Comparison of ENCODE assay signal across 1 cellular context in the genomic region with DNA sequence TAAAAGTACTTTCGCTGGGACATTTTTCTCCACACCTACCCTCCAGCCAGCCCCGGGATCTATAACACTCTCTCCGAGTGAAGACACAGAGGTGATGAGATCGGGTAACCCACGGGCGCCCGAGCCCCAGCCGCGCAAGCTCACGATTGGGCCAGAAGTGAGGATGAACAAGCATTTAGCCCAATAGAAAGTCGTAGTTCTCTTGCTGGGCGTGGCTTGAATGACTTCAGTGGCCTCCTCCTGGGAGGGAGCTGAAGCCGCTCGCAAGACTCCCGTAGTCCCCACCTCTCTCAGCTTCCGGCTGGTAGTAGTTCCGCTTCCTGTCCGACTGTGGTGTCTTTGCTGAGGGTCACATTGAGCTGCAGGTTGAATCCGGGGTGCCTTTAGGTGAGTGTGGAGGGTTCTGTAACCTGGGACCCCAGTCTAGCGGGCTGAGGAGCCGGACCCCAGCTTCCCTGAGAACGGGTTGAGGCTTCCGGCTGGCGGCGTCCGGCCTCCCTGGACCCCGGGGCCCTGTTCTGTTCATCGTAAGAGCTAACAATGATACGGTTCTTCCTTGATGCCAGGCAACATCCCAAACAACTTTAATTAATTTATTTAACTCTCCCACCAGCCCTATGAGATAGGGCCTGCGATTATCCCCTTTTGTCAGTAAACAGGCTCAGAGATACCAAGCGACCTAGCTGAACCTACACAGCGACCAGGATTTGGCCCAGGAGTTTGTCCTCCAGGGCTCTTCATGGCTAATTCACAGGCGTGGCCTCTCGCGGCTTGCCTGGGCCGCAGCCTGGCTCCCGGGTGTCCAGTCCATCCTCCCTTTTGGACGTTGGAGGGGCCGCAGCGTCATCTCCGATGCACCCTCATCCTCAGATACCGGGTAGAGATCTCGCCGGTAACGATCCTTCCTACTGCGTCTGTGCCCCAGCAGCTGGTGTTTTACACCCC.
TF ChIP-seq lines count a peak whose summit lies in the region.

A gene with protein sequence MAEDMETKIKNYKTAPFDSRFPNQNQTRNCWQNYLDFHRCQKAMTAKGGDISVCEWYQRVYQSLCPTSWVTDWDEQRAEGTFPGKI (plus strand): TSS at position 307 of the 945 bp plus-strand sequence. CDS start 2,921 bp downstream, outside the sequence.

TF ChIP-seq in HepG2, 621 proteins besides CTCF, POLR2A, EP300 and RAD21 (continued from another document and continues in another):
- TF ChIP-seq, protein P1, sequence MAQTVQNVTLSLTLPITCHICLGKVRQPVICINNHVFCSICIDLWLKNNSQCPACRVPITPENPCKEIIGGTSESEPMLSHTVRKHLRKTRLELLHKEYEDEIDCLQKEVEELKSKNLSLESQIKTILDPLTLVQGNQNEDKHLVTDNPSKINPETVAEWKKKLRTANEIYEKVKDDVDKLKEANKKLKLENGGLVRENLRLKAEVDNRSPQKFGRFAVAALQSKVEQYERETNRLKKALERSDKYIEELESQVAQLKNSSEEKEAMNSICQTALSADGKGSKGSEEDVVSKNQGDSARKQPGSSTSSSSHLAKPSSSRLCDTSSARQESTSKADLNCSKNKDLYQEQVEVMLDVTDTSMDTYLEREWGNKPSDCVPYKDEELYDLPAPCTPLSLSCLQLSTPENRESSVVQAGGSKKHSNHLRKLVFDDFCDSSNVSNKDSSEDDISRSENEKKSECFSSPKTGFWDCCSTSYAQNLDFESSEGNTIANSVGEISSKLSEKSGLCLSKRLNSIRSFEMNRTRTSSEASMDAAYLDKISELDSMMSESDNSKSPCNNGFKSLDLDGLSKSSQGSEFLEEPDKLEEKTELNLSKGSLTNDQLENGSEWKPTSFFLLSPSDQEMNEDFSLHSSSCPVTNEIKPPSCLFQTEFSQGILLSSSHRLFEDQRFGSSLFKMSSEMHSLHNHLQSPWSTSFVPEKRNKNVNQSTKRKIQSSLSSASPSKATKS (CRISPR knock-in tag; IDR thresholded peaks at IDR 0.05) = no peak
- TF ChIP-seq, protein P2, sequence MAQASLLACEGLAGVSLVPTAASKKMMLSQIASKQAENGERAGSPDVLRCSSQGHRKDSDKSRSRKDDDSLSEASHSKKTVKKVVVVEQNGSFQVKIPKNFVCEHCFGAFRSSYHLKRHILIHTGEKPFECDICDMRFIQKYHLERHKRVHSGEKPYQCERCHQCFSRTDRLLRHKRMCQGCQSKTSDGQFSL (CRISPR knock-in tag; IDR thresholded peaks at IDR 0.05) = no peak
- TF ChIP-seq, protein P3, sequence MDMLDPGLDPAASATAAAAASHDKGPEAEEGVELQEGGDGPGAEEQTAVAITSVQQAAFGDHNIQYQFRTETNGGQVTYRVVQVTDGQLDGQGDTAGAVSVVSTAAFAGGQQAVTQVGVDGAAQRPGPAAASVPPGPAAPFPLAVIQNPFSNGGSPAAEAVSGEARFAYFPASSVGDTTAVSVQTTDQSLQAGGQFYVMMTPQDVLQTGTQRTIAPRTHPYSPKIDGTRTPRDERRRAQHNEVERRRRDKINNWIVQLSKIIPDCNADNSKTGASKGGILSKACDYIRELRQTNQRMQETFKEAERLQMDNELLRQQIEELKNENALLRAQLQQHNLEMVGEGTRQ (IDR thresholded peaks at IDR 0.05; ENCODE audit: low read depth, low read length) = no peak
- TF ChIP-seq, protein P3 (CRISPR knock-in tag; IDR thresholded peaks at IDR 0.05; ENCODE audit: borderline replicate concordance) = no peak
- TF ChIP-seq SAP130 (CRISPR knock-in tag; IDR thresholded peaks at IDR 0.05; ENCODE audit: low read depth) = peak; percentile 93
- peak; percentile 37; the same call in 1 of the 2 replicates for TF ChIP-seq SP5 (CRISPR knock-in tag; IDR thresholded peaks at IDR 0.05; ENCODE audit: borderline replicate concordance, low read depth)
- peak; percentile 92 for TF ChIP-seq GABPB1 (CRISPR knock-in tag; IDR thresholded peaks at IDR 0.05)
- TF ChIP-seq ZC3H4 (CRISPR knock-in tag; IDR thresholded peaks at IDR 0.05; ENCODE audit: borderline replicate concordance) = no peak
- TF ChIP-seq SKI (IDR thresholded peaks at IDR 0.05; ENCODE audit: partially characterized antibody) = no peak
- no peak for TF ChIP-seq ZNF331 (CRISPR knock-in tag; IDR thresholded peaks at IDR 0.05)
- TF ChIP-seq PCBP1 (IDR thresholded peaks at IDR 0.05; ENCODE audit: borderline replicate concordance, low read depth, low read length) = no peak
- no peak for TF ChIP-seq FOXA3 (CRISPR knock-in tag; IDR thresholded peaks at IDR 0.05)
- TF ChIP-seq POLR2G (IDR thresholded peaks at IDR 0.05; ENCODE audit: low read depth, low read length) = peak; percentile 86
- TF ChIP-seq SALL1 (CRISPR knock-in tag; IDR thresholded peaks at IDR 0.05) = peak; percentile 44; the same call in 1 of the 2 replicates
- no peak for TF ChIP-seq ZNF33A (CRISPR knock-in tag; IDR thresholded peaks at IDR 0.05; ENCODE audit: borderline replicate concordance)
- TF ChIP-seq, protein P4, sequence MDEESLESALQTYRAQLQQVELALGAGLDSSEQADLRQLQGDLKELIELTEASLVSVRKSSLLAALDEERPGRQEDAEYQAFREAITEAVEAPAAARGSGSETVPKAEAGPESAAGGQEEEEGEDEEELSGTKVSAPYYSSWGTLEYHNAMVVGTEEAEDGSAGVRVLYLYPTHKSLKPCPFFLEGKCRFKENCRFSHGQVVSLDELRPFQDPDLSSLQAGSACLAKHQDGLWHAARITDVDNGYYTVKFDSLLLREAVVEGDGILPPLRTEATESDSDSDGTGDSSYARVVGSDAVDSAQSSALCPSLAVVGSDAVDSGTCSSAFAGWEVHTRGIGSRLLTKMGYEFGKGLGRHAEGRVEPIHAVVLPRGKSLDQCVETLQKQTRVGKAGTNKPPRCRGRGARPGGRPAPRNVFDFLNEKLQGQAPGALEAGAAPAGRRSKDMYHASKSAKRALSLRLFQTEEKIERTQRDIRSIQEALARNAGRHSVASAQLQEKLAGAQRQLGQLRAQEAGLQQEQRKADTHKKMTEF (CRISPR knock-in tag; IDR thresholded peaks at IDR 0.05) = 0 out of 2 replicates have a peak, but pooled peaks have one; percentile 38
- TF ChIP-seq, protein P5, sequence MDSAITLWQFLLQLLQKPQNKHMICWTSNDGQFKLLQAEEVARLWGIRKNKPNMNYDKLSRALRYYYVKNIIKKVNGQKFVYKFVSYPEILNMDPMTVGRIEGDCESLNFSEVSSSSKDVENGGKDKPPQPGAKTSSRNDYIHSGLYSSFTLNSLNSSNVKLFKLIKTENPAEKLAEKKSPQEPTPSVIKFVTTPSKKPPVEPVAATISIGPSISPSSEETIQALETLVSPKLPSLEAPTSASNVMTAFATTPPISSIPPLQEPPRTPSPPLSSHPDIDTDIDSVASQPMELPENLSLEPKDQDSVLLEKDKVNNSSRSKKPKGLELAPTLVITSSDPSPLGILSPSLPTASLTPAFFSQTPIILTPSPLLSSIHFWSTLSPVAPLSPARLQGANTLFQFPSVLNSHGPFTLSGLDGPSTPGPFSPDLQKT (CRISPR knock-in tag; IDR thresholded peaks at IDR 0.05; ENCODE audit: borderline replicate concordance) = no peak
- TF ChIP-seq ZMYM4 (CRISPR knock-in tag; IDR thresholded peaks at IDR 0.05) = 0 out of 2 replicates have a peak, but pooled peaks have one; percentile 26
- TF ChIP-seq NFYB (CRISPR knock-in tag; IDR thresholded peaks at IDR 0.05) = peak; percentile 95
- TF ChIP-seq PAWR (CRISPR knock-in tag; IDR thresholded peaks at IDR 0.05; ENCODE audit: borderline replicate concordance) = no peak
- peak; percentile 63 for TF ChIP-seq CREM (IDR thresholded peaks at IDR 0.05)
- TF ChIP-seq CREM (CRISPR knock-in tag; IDR thresholded peaks at IDR 0.05) = no peak
- no peak for TF ChIP-seq POLR2AphosphoS2 (IDR thresholded peaks at IDR 0.05; ENCODE audit: low read depth, low read length)
- no peak for TF ChIP-seq RELA (CRISPR knock-in tag; IDR thresholded peaks at IDR 0.05)
- TF ChIP-seq, protein P6, sequence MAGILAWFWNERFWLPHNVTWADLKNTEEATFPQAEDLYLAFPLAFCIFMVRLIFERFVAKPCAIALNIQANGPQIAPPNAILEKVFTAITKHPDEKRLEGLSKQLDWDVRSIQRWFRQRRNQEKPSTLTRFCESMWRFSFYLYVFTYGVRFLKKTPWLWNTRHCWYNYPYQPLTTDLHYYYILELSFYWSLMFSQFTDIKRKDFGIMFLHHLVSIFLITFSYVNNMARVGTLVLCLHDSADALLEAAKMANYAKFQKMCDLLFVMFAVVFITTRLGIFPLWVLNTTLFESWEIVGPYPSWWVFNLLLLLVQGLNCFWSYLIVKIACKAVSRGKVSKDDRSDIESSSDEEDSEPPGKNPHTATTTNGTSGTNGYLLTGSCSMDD (CRISPR knock-in tag; IDR thresholded peaks at IDR 0.05) = no peak
- no peak for TF ChIP-seq ZNF598 (CRISPR knock-in tag; IDR thresholded peaks at IDR 0.05; ENCODE audit: borderline replicate concordance)
- TF ChIP-seq ZNF564 (CRISPR knock-in tag; IDR thresholded peaks at IDR 0.05) = no peak
- 0 out of 2 replicates have a peak, but pooled peaks have one; percentile 21 for TF ChIP-seq PITX1 (CRISPR knock-in tag; IDR thresholded peaks at IDR 0.05)
- TF ChIP-seq MYC (CRISPR knock-in tag; IDR thresholded peaks at IDR 0.05; ENCODE audit: borderline replicate concordance) = no peak
- TF ChIP-seq ZNF768 (CRISPR knock-in tag; IDR thresholded peaks at IDR 0.05) = peak; percentile 88
- TF ChIP-seq ZNF234 (CRISPR knock-in tag; conservative IDR thresholded peaks at IDR 0.05) = 0 out of 2 replicates have a peak, but pooled peaks have one; percentile 26
- no peak for TF ChIP-seq ZFYVE20 (CRISPR knock-in tag; IDR thresholded peaks at IDR 0.05; ENCODE audit: borderline replicate concordance, low read depth)
- TF ChIP-seq NFE2L1 (CRISPR knock-in tag; IDR thresholded peaks at IDR 0.05; ENCODE audit: borderline replicate concordance) = no peak
- peak; percentile 49; the same call in 1 of the 2 replicates for TF ChIP-seq REPIN1 (CRISPR knock-in tag; IDR thresholded peaks at IDR 0.05; ENCODE audit: borderline replicate concordance, low read depth)
- TF ChIP-seq, protein P7, sequence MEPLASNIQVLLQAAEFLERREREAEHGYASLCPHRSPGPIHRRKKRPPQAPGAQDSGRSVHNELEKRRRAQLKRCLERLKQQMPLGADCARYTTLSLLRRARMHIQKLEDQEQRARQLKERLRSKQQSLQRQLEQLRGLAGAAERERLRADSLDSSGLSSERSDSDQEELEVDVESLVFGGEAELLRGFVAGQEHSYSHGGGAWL (CRISPR knock-in tag; IDR thresholded peaks at IDR 0.05) = no peak
- TF ChIP-seq CHD2 (IDR thresholded peaks at IDR 0.05; ENCODE audit: low read depth, low read length) = no peak
- TF ChIP-seq ZNF260 (CRISPR knock-in tag; IDR thresholded peaks at IDR 0.05; ENCODE audit: borderline replicate concordance, low read depth) = no peak
- TF ChIP-seq, protein P8, sequence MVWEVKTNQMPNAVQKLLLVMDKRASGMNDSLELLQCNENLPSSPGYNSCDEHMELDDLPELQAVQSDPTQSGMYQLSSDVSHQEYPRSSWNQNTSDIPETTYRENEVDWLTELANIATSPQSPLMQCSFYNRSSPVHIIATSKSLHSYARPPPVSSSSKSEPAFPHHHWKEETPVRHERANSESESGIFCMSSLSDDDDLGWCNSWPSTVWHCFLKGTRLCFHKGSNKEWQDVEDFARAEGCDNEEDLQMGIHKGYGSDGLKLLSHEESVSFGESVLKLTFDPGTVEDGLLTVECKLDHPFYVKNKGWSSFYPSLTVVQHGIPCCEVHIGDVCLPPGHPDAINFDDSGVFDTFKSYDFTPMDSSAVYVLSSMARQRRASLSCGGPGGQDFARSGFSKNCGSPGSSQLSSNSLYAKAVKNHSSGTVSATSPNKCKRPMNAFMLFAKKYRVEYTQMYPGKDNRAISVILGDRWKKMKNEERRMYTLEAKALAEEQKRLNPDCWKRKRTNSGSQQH (CRISPR knock-in tag; IDR thresholded peaks at IDR 0.05; ENCODE audit: low read depth) = peak; percentile 64; the same call in 1 of the 2 replicates
- TF ChIP-seq, protein P9, sequence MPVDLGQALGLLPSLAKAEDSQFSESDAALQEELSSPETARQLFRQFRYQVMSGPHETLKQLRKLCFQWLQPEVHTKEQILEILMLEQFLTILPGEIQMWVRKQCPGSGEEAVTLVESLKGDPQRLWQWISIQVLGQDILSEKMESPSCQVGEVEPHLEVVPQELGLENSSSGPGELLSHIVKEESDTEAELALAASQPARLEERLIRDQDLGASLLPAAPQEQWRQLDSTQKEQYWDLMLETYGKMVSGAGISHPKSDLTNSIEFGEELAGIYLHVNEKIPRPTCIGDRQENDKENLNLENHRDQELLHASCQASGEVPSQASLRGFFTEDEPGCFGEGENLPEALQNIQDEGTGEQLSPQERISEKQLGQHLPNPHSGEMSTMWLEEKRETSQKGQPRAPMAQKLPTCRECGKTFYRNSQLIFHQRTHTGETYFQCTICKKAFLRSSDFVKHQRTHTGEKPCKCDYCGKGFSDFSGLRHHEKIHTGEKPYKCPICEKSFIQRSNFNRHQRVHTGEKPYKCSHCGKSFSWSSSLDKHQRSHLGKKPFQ (CRISPR knock-in tag; IDR thresholded peaks at IDR 0.05; ENCODE audit: insufficient replicate concordance) = no peak
- TF ChIP-seq CENPT (CRISPR knock-in tag; IDR thresholded peaks at IDR 0.05; ENCODE audit: low read depth) = no peak
- TF ChIP-seq HNRNPH1 (optimal IDR thresholded peaks at IDR 0.05; ENCODE audit: low read depth, low read length) = no peak
- TF ChIP-seq, protein P10, sequence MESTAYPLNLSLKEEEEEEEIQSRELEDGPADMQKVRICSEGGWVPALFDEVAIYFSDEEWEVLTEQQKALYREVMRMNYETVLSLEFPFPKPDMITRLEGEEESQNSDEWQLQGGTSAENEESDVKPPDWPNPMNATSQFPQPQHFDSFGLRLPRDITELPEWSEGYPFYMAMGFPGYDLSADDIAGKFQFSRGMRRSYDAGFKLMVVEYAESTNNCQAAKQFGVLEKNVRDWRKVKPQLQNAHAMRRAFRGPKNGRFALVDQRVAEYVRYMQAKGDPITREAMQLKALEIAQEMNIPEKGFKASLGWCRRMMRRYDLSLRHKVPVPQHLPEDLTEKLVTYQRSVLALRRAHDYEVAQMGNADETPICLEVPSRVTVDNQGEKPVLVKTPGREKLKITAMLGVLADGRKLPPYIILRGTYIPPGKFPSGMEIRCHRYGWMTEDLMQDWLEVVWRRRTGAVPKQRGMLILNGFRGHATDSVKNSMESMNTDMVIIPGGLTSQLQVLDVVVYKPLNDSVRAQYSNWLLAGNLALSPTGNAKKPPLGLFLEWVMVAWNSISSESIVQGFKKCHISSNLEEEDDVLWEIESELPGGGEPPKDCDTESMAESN (CRISPR knock-in tag; conservative IDR thresholded peaks at IDR 0.05) = no peak
- TF ChIP-seq SCMH1 (CRISPR knock-in tag; IDR thresholded peaks at IDR 0.05; ENCODE audit: borderline replicate concordance) = no peak
- TF ChIP-seq, protein P11, sequence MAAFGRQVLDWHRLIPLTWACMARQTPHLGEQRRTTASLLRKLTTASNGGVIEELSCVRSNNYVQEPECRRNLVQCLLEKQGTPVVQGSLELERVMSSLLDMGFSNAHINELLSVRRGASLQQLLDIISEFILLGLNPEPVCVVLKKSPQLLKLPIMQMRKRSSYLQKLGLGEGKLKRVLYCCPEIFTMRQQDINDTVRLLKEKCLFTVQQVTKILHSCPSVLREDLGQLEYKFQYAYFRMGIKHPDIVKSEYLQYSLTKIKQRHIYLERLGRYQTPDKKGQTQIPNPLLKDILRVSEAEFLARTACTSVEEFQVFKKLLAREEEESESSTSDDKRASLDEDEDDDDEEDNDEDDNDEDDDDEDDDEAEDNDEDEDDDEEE (CRISPR knock-in tag; IDR thresholded peaks at IDR 0.05) = no peak
- TF ChIP-seq ZNF3 (CRISPR knock-in tag; IDR thresholded peaks at IDR 0.05) = no peak
- TF ChIP-seq IRF2 (CRISPR knock-in tag; IDR thresholded peaks at IDR 0.05) = 0 out of 2 replicates have a peak, but pooled peaks have one; percentile 20
